28 cellular contexts compared by ENCODE assay signal in genomic region chr3:12516873-12517272, GRCh38. TPM values are rescaled to one million over a fixed set of nuclear protein-coding genes. Genes with fewer than 3 reads are reported as not detected.
A peak's percentile ranks its signal among the peaks of the same experiment; 100 is the strongest.
DNase-seq lines count a peak whose midpoint lies in the region; ATAC-seq and TF ChIP-seq lines count a peak whose summit lies in the region.
"Had no signal": no experiment of that assay in that cellular context is flagged by ENCODE, and none has a peak within 500 bp of the region (broad histone marks: within the 10 kb centered on the region; RNA-seq: fewer than 3 reads in every experiment).

No MANE protein-coding gene starts in this region.

- H3K27ac ChIP-seq in coronary artery = no peak overlapping the region
- H3K27ac ChIP-seq in mesendoderm (ENCODE audit: low read depth, low read length) = no peak overlapping the region
- no peak overlapping the region for H3K27ac ChIP-seq in trophoblast cell (ENCODE audit: low read depth, low read length)
- H3K27ac ChIP-seq in thyroid gland = no peak overlapping the region
- H3K27ac ChIP-seq in ascending aorta = no peak overlapping the region
- H3K27ac ChIP-seq: BLaER1 had no signal

- ATAC-seq in GM19023 (IDR thresholded peaks at IDR 0.05; ENCODE audit: unreplicated experiment) = no peak

- H3K18ac ChIP-seq in mesendoderm (ENCODE audit: low read length) (no peak overlapping the region), trophoblast cell (ENCODE audit: low read length) (no peak overlapping the region)

- no peak overlapping the region for H4K91ac ChIP-seq in trophoblast cell (ENCODE audit: low read depth, low read length)

- H3K36me3 ChIP-seq in mesendoderm (ENCODE audit: control insufficient read depth, insufficient read depth, low read length) (no peaks in the 10 kb centered on the region), trophoblast cell (ENCODE audit: control insufficient read depth in 1 of 2, insufficient read depth in 2 of 2, low read length in 2 of 2) (peaks cover 0 to 4% of the 10 kb centered on the region in 2 experiments), thyroid gland (no peaks in the 10 kb centered on the region), ascending aorta (peaks cover 0 to 14% of the 10 kb centered on the region in 2 donors)

- H3K56ac ChIP-seq in mesendoderm (ENCODE audit: low read length) = no peak overlapping the region

- TF ChIP-seq POLR2A in thyroid gland (IDR thresholded peaks at IDR 0.05) = no peak

- TF ChIP-seq CTCF in coronary artery (IDR thresholded peaks at IDR 0.05) (no peak), thyroid gland (IDR thresholded peaks at IDR 0.05) (no peak), ascending aorta (IDR thresholded peaks at IDR 0.05) (no peak)

- no peaks in the 10 kb centered on the region for H3K27me3 ChIP-seq in mesendoderm (ENCODE audit: insufficient read depth, low read length, poor library complexity)
- H3K27me3 ChIP-seq in trophoblast cell (ENCODE audit: insufficient read depth, low read length) = no peaks in the 10 kb centered on the region
- no peaks in the 10 kb centered on the region for H3K27me3 ChIP-seq in thyroid gland
- H3K27me3 ChIP-seq in ascending aorta = no peaks in the 10 kb centered on the region
- H3K27me3 ChIP-seq: BE2C, BLaER1 had no signal

- H3K23ac ChIP-seq in mesendoderm (ENCODE audit: low read length) (no peak overlapping the region), trophoblast cell (ENCODE audit: low read length) (no peak overlapping the region)

- H3K4me2 ChIP-seq in mesendoderm (ENCODE audit: low read length) (no peak overlapping the region), trophoblast cell (ENCODE audit: low read length) (no peak overlapping the region)
- H3K4me2 ChIP-seq: BLaER1 had no signal

- DNase-seq in coronary artery (ENCODE audit: low spot score) = peak; percentile 9
- DNase-seq in mesendoderm = peak; percentile 37
- peak; percentile 68 to 72 for DNase-seq in trophoblast cell
- peak; percentile 14 to 30 for DNase-seq in thyroid gland
- DNase-seq in nucleus accumbens (lab: John Stamatoyannopoulos, UW) = no peak
- no peak for DNase-seq in ascending aorta (ENCODE audit: low spot score in 2 of 2)
- no peak for DNase-seq in retina
- DNase-seq: 8988T; ACHN; BE2C; C1 segment of cervical spinal cord; CD4-positive, alpha-beta memory T cell; CD4-positive, CD25-positive, alpha-beta regulatory T cell; CD8-positive, alpha-beta memory T cell; COR-L47; DMS 273 treated with DMSO at 0.1 percent for 48 hours; DMS153; DMS53; DMS79; DND-41; EL; GF-D8 had no signal

- H2AFZ ChIP-seq in trophoblast cell (ENCODE audit: insufficient read depth, low read length, poor library complexity) = no peak overlapping the region

- no peak overlapping the region for H2AK5ac ChIP-seq in mesendoderm (ENCODE audit: low read length)
- H2AK5ac ChIP-seq in trophoblast cell (ENCODE audit: low read length) = no peak overlapping the region

- no peak overlapping the region for H2BK12ac ChIP-seq in trophoblast cell (ENCODE audit: low read length)

- H2BK5ac ChIP-seq in mesendoderm (ENCODE audit: low read length) = no peak overlapping the region
- no peak overlapping the region for H2BK5ac ChIP-seq in trophoblast cell (ENCODE audit: low read depth, low read length, poor library complexity)

- H3K4me1 ChIP-seq in mesendoderm (ENCODE audit: control insufficient read depth, low read depth, low read length) (peaks cover 4% of the 10 kb centered on the region), trophoblast cell (ENCODE audit: control insufficient read depth in 1 of 2, insufficient read depth in 2 of 2, low read length in 2 of 2) (peaks cover 4% of the 10 kb centered on the region in 2 experiments), thyroid gland (no peaks in the 10 kb centered on the region), ascending aorta (no peaks in the 10 kb centered on the region)
- H3K4me1 ChIP-seq: BLaER1 had no signal

- H3K14ac ChIP-seq in trophoblast cell (ENCODE audit: low read length) = no peak overlapping the region

- intact Hi-C loops in thyroid gland (cut with DNase I) = no loop called here
- intact Hi-C loops in ascending aorta (cut with DNase I) = no loop called here

- H4K5ac ChIP-seq in mesendoderm (ENCODE audit: low read length) = no peak overlapping the region

- H4K8ac ChIP-seq in mesendoderm (ENCODE audit: low read depth, low read length) = no peak overlapping the region
- no peak overlapping the region for H4K8ac ChIP-seq in trophoblast cell (ENCODE audit: low read depth, low read length)

- H3K9ac ChIP-seq in mesendoderm (ENCODE audit: low read length) = no peak overlapping the region
- no peak overlapping the region for H3K9ac ChIP-seq in trophoblast cell (ENCODE audit: low read length)
- H3K9ac ChIP-seq: BLaER1 had no signal

- no peaks in the 10 kb centered on the region for H3K79me1 ChIP-seq in mesendoderm (ENCODE audit: low read length)
- peaks cover 2% of the 10 kb centered on the region for H3K79me1 ChIP-seq in trophoblast cell (ENCODE audit: low read length)

- H3K4ac ChIP-seq in mesendoderm (ENCODE audit: low read depth, low read length) = no peak overlapping the region
- no peak overlapping the region for H3K4ac ChIP-seq in trophoblast cell (ENCODE audit: low read depth, low read length)

- H4K12ac ChIP-seq in trophoblast cell (ENCODE audit: low read depth, low read length) = no peak overlapping the region

- H3K79me2 ChIP-seq in mesendoderm (ENCODE audit: control insufficient read depth, insufficient read depth, low read length) = no peaks in the 10 kb centered on the region
- no peaks in the 10 kb centered on the region for H3K79me2 ChIP-seq in trophoblast cell (ENCODE audit: control insufficient read depth, insufficient read depth, low read length, poor library complexity)

- H2BK15ac ChIP-seq in mesendoderm (replicated peaks; ENCODE audit: low read depth) = no peak overlapping the region

- H2BK120ac ChIP-seq in mesendoderm (ENCODE audit: low read depth, low read length) (no peak overlapping the region), trophoblast cell (ENCODE audit: insufficient read depth, low read length, poor library complexity) (no peak overlapping the region)

- WGBS in mesendoderm (ENCODE audit: extremely low coverage, insufficient coverage, low lambda C conversion rate) = no CpG with 5 or more reads among the region's 11 CpGs
- whole genome bisulfite sequencing in trophoblast cell (ENCODE audit: extremely low coverage, insufficient coverage, insufficient read length) = no CpG with 5 or more reads among the region's 11 CpGs
- WGBS in thyroid gland, 2 donors = 86 to 89% methylated on average over 11 of the region's 11 CpGs

- H3K4me3 ChIP-seq in coronary artery (no peak overlapping the region), mesendoderm (ENCODE audit: low read length) (no peak overlapping the region), trophoblast cell (ENCODE audit: low read depth, low read length) (no peak overlapping the region), thyroid gland (replicated peaks in 1 of 3) (no peak overlapping the region), ascending aorta (no peak overlapping the region)
- H3K4me3 ChIP-seq: BLaER1 had no signal

- H3K9me3 ChIP-seq in trophoblast cell (ENCODE audit: insufficient read depth, low read depth, low read length) (no peaks in the 10 kb centered on the region), thyroid gland (no peaks in the 10 kb centered on the region), ascending aorta (no peaks in the 10 kb centered on the region)
- H3K9me3 ChIP-seq: BE2C, BLaER1 had no signal

RNA-seq across cellular contexts. Expression of gene MKRN2OS, which starts 28.4 kb away (rescaled TPM):
- 0.13 TPM for polyA plus RNA-seq in mesendoderm (2013, experiment 1 of 2)
- polyA plus RNA-seq in mesendoderm (2013, experiment 2 of 2) = 0.04 TPM
- polyA plus RNA-seq in trophoblast cell (2013) = 0.61 and 0.88 TPM in 2 replicates
- not detected for total RNA-seq in thyroid gland
- not detected for total RNA-seq in ascending aorta
- total RNA-seq: A673; CD4-positive, alpha-beta memory T cell; CD4-positive, CD25-positive, alpha-beta regulatory T cell; CD8-positive, alpha-beta memory T cell; Daoy had no signal
- polyA plus RNA-seq: AG04450; CD14-positive monocyte; CD4-positive, alpha-beta memory T cell; CD8-positive, alpha-beta memory T cell had no signal

RNA-seq across cellular contexts. Expression of gene TSEN2, which starts 32.6 kb away (rescaled TPM):
- polyA plus RNA-seq in mesendoderm (2013, experiment 1 of 2) = 15.6 TPM
- 15.5 TPM for polyA plus RNA-seq in mesendoderm (2013, experiment 2 of 2)
- 3.4 and 3.7 TPM in 2 replicates for polyA plus RNA-seq in trophoblast cell (2013)
- 10 to 100 TPM; 14.9 to 25.8 (median 21.4) TPM for total RNA-seq in thyroid gland
- total RNA-seq in ascending aorta = 6.3 TPM

RNA-seq across cellular contexts. Expression of gene MKRN2, which starts 40.0 kb away (rescaled TPM):
- 9.6 TPM for polyA plus RNA-seq in mesendoderm (2013, experiment 1 of 2)
- 9.5 TPM for polyA plus RNA-seq in mesendoderm (2013, experiment 2 of 2)
- 19.7 and 20.3 TPM in 2 replicates for polyA plus RNA-seq in trophoblast cell (2013)
- total RNA-seq in thyroid gland = 10 to 100 TPM; 37.8 to 53.6 (median 40.7) TPM
- 25.2 TPM for total RNA-seq in ascending aorta

Comparison
In these comparisons a context has a peak if more than half of its experiments do, and no peak if none do; other contexts are left out.
1. DNase-seq: peak in coronary artery (single experiment), mesendoderm (single experiment), trophoblast cell (2 of 2) and thyroid gland (2 of 2); none in nucleus accumbens (0 of 56), ascending aorta (0 of 2) and retina (single experiment).